Comparison of ENCODE assay signal across 8 cellular contexts in the genomic region with DNA sequence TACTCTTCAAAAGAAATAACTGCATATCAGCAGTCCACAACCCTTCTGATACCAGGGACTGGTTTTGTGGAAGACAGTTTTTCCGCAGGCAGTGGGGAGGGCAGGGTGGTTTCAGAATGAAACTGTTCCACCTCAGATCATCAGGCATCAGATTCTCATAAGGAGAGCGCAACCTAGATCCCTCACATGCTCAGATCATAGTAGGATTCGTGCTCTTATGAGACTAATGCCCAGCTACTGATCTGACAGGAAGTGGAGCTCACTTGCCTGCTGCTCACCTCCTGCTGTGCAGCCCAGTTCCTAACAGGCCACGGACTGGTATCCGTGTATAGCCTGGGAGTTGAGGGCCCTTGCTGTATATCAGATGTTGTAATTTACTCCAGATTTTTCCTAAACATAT. TPM values are rescaled to one million over a fixed set of nuclear protein-coding genes. Genes with fewer than 3 reads are reported as not detected.
DNase-seq lines count a peak whose midpoint lies in the region; ATAC-seq, FAIRE-seq and TF ChIP-seq lines count a peak whose summit lies in the region.

No MANE protein-coding gene starts in this region.

- peaks cover 2% of the 10 kb centered on the region; the same call in 1 of the 2 replicates for H3K9me1 ChIP-seq in IMR-90 (ENCODE audit: insufficient read depth, low read length)
- H3K9me1 ChIP-seq in K562 (ENCODE audit: control insufficient read depth, insufficient read depth, low read length): no peaks in the 10 kb centered on the region

- POLR2A ChIA-PET in IMR-90 (lab: Charles Lee; ENCODE audit: unreplicated experiment): no interaction called here
- POLR2A ChIA-PET in K562 (lab: Yijun Ruan, JAX): interaction anchor here (1.2 to 3.5 kb wide), 4 partner anchors 10 to 15 kb away, joined by 3 to 21 read pairs (median 14); a partner anchor contains a TSS

- H3K4me1 ChIP-seq in IMR-90 (ENCODE audit: control insufficient read depth, insufficient read depth, low read length): peaks cover 3% of the 10 kb centered on the region
- H3K4me1 ChIP-seq in K562 (replicated peaks in 1 of 2; ENCODE audit: control insufficient read depth in 2 of 2, insufficient read depth in 2 of 2, low read length in 2 of 2): peaks cover 15 to 45% of the 10 kb centered on the region in 2 experiments

- peaks cover 8% of the 10 kb centered on the region for H3K36me3 ChIP-seq in IMR-90 (ENCODE audit: control insufficient read depth, insufficient read depth, low read length)
- peaks cover 48% of the 10 kb centered on the region for H3K36me3 ChIP-seq in K562 (ENCODE audit: control insufficient read depth, insufficient read depth, low read length)

- H2BK5ac ChIP-seq in IMR-90 (ENCODE audit: low read depth, low read length, poor library complexity, severe bottlenecking): peak overlapping the region; percentile 30

- TF ChIP-seq CTCF in IMR-90 (conservative IDR thresholded peaks at IDR 0.05; ENCODE audit: low read depth, low read length): no peak
- no peak for TF ChIP-seq CTCF in K562 (IDR thresholded peaks at IDR 0.05 in 2 of 3, conservative IDR thresholded peaks at IDR 0.05 in 1 of 3; ENCODE audit: insufficient read depth in 2 of 3, low read depth in 1 of 3, low read length in 3 of 3)

- H4K20me1 ChIP-seq in IMR-90 (ENCODE audit: insufficient read depth, low read length): peaks cover 7% of the 10 kb centered on the region; the same call in 1 of the 2 replicates
- 0 out of 2 replicates have a peak, but pooled peaks cover 4% of the 10 kb centered on the region for H4K20me1 ChIP-seq in K562 (replicated peaks; ENCODE audit: control insufficient read depth, insufficient read depth, low read length)

- WGBS in IMR-90 (ENCODE audit: extremely low coverage in 2 of 2, insufficient read length in 1 of 2), 2 experiments: 58% methylated on average over 2 of the region's 5 CpGs; no CpG with 5 or more reads in 1 of the 2 experiments
- WGBS in K562 (ENCODE audit: insufficient coverage, low coverage, missing lambda C conversion rate): 18% methylated on average over 5 of the region's 5 CpGs

- H2BK20ac ChIP-seq in IMR-90 (ENCODE audit: low read depth, low read length): no peak overlapping the region

- ATAC-seq in GM21423 (IDR thresholded peaks at IDR 0.05; ENCODE audit: unreplicated experiment): peak; percentile 56
- ATAC-seq in IMR-90 (ENCODE audit: low read depth): peak; percentile 37; the same call in 1 of the 2 replicates
- peak; percentile 74 for ATAC-seq in K562

- peaks cover 32 to 52% of the 10 kb centered on the region in 2 experiments for H3K79me1 ChIP-seq in IMR-90 (ENCODE audit: low read depth in 1 of 2, low read length in 2 of 2)

- no peak overlapping the region for H3K4me2 ChIP-seq in IMR-90 (ENCODE audit: low read depth, low read length)
- peak overlapping the region; percentile 81 for H3K4me2 ChIP-seq in K562 (ENCODE audit: insufficient read depth, low read length)

- no peak overlapping the region for H2BK15ac ChIP-seq in IMR-90 (ENCODE audit: low read depth, low read length)

- H2AK9ac ChIP-seq in IMR-90 (replicated peaks; ENCODE audit: low read depth, low read length, poor library complexity): no peak overlapping the region

- H4K91ac ChIP-seq in IMR-90 (ENCODE audit: insufficient read depth, low read depth, low read length): no peak overlapping the region

- H3K4ac ChIP-seq in IMR-90 (ENCODE audit: low read depth, low read length): no peak overlapping the region

- H3K9me3 ChIP-seq in IMR-90 (ENCODE audit: control insufficient read depth, insufficient read depth, low read length): no peaks in the 10 kb centered on the region
- no peaks in the 10 kb centered on the region for H3K9me3 ChIP-seq in K562 (replicated peaks; ENCODE audit: control insufficient read depth, insufficient read depth, low read depth, low read length)

- H3K27ac ChIP-seq in IMR-90 (ENCODE audit: insufficient read depth, low read length): peak overlapping the region; percentile 23; the same call in 1 of the 2 replicates
- H3K27ac ChIP-seq in K562 (ENCODE audit: extremely low read depth, low read depth, low read length): peak overlapping the region; percentile 80

- peaks cover 86% of the 10 kb centered on the region for H3K79me2 ChIP-seq in K562 (ENCODE audit: control insufficient read depth, insufficient read depth, low read length)

- no peak overlapping the region for H3K14ac ChIP-seq in IMR-90 (replicated peaks; ENCODE audit: low read depth, low read length)

- intact Hi-C loops in IMR-90 (cut with micrococcal nuclease) (no loop called here), K562 (cut with micrococcal nuclease) (loop anchor here (2.0 kb wide), 3 partner anchors 14 to 52 kb away; a partner anchor contains a TSS)

- no peak for TF ChIP-seq EP300 in K562 (IDR thresholded peaks at IDR 0.05; ENCODE audit: low read length)

- BruUV-seq in IMR-90 (replicated peaks; lab: Mats Ljungman, UMichigan) (no TSS peak), K562 (replicated peaks; lab: Mats Ljungman, UMichigan) (no TSS peak)

- H3K9ac ChIP-seq in IMR-90 (ENCODE audit: low read depth, low read length): no peak overlapping the region
- H3K9ac ChIP-seq in K562 (ENCODE audit: insufficient read depth in 1 of 2, low read depth in 2 of 2, low read length in 2 of 2): peak overlapping the region; percentile 66 to 80; a peak in 3 of 4 replicates

- H3K27me3 ChIP-seq in IMR-90 (ENCODE audit: control insufficient read depth, insufficient read depth, low read length): no peaks in the 10 kb centered on the region
- H3K27me3 ChIP-seq in K562 (ENCODE audit: control insufficient read depth in 2 of 2, insufficient read depth in 2 of 2, low read length in 2 of 2): no peaks in the 10 kb centered on the region

- no peak overlapping the region for H2BK120ac ChIP-seq in IMR-90 (ENCODE audit: low read depth, low read length)

- H3K23ac ChIP-seq in IMR-90 (ENCODE audit: low read depth, low read length): no peak overlapping the region

- H3K18ac ChIP-seq in IMR-90 (ENCODE audit: low read depth, low read length): no peak overlapping the region

- TF ChIP-seq POLR2A in IMR-90 (IDR thresholded peaks at IDR 0.05; ENCODE audit: low read depth, low read length): no peak
- 0 out of 2 replicates have a peak, but pooled peaks have one; percentile 30 for TF ChIP-seq POLR2A in K562 (conservative IDR thresholded peaks at IDR 0.05)

- no peak overlapping the region for H2AFZ ChIP-seq in IMR-90 (replicated peaks; ENCODE audit: low read length, poor library complexity)
- H2AFZ ChIP-seq in K562 (ENCODE audit: low read depth, low read length): peak overlapping the region; percentile 66

- in situ Hi-C loops in IMR-90 (cut with MboI; ENCODE audit: low sequenced_read_pairs): no loop called here
- in situ Hi-C loops in K562 (cut with MboI): no loop called here

- dilution Hi-C loops in IMR-90 (cut with HindIII; ENCODE audit: low sequenced_read_pairs, unreplicated experiment): no loop called here

- no peak overlapping the region for H4K8ac ChIP-seq in IMR-90 (ENCODE audit: low read depth in 2 of 2, low read length in 2 of 2)

- CTCF ChIA-PET in IMR-90 (lab: Yijun Ruan, JAX): interaction anchor here (0.6 kb wide), 1 partner anchor 90 kb away, joined by 5 read pairs; no protein-coding TSS in a partner anchor
- CTCF ChIA-PET in K562 (lab: Yijun Ruan, JAX; ENCODE audit: low intra/inter-chr PET ratio): interaction anchor here (1.6 kb wide), 1 partner anchor 52 kb away, joined by 3 read pairs; no protein-coding TSS in a partner anchor

- H2AK5ac ChIP-seq in IMR-90 (ENCODE audit: low read depth, low read length): no peak overlapping the region

- DNase-seq in EH (ENCODE audit: low read depth) (peak; percentile 11), IMR-90 (no peak), K562 (ENCODE audit: extremely low read depth in 1 of 4, low spot score in 3 of 4) (peak in 2 of 4 experiments; percentile 39 to 72), NCI-H2196 (lab: John Stamatoyannopoulos, UW; ENCODE audit: unreplicated experiment) (no peak), kidney glomerular epithelial cell (lab: John Stamatoyannopoulos, UW) (no peak), Ammon's horn (ENCODE audit: low spot score) (no peak), GF-D8 (lab: John Stamatoyannopoulos, UW) (no peak)

- H4K5ac ChIP-seq in IMR-90 (ENCODE audit: low read depth, low read length): no peak overlapping the region; the same call in 1 of the 2 replicates

- peak; percentile 44 for FAIRE-seq in K562 (lab: Jason Lieb, UNC)

- H3K56ac ChIP-seq in IMR-90 (ENCODE audit: extremely low read depth, insufficient read depth, low read length): no peak overlapping the region

- no peak overlapping the region for H3K4me3 ChIP-seq in IMR-90 (ENCODE audit: insufficient read depth, low read depth, low read length)
- H3K4me3 ChIP-seq in K562: no peak overlapping the region; the same call in 1 of the 2 replicates

- TF ChIP-seq RAD21 in IMR-90 (IDR thresholded peaks at IDR 0.05; ENCODE audit: low read length): no peak
- no peak for TF ChIP-seq RAD21 in K562 (CRISPR knock-in tag; conservative IDR thresholded peaks at IDR 0.05 in 1 of 2, IDR thresholded peaks at IDR 0.05 in 1 of 2)

RNA-seq across cellular contexts. Expression of a gene that starts 11.5 kb away (rescaled TPM):
- total RNA-seq in IMR-90 (2012; rRNA removed) (161 and 184 TPM in 2 replicates), K562 (2014; rRNA removed) (118 and 156 TPM in 2 replicates), K562 (2014; rRNA removed; fragmentation: Illumina TruSeq; extraction: Trizol) (128 and 147 TPM in 2 replicates), K562 (2015; rRNA removed; fragmentation: Illumina TruSeq; extraction: Trizol) (128 TPM in 2 replicates), K562 (2021) (101 and 110 TPM in 2 replicates)
- polyA plus RNA-seq in IMR-90 (2012; rRNA removed) (9.6 and 10.9 TPM in 2 replicates), K562 (2011; rRNA removed) (46.1 and 56.4 TPM in 2 replicates), K562 (2014; fragmentation: Illumina TruSeq; extraction: Trizol) (24.9 and 28.5 TPM in 2 replicates), K562 (2014; fragmentation: Nextera tagmentation; extraction: Ambion mirVana) (100 to 1,000 TPM in 1 of 2 experiments, 10 to 100 TPM in 1; 49.2 to 187 TPM), K562 (2014; rRNA removed) (27.7 and 32.0 TPM in 2 replicates)
- 3.3 and 5.7 TPM in 2 replicates for polyA plus RNA-seq in IMR-90 (2012; cell fraction: cytosol; rRNA removed)
- 6.4 and 10.0 TPM in 2 replicates for polyA plus RNA-seq in IMR-90 (2012; cell fraction: nucleus; rRNA removed; ENCODE audit: low replicate concordance)
- 38.1 and 70.7 TPM in 2 replicates for total RNA-seq in K562 (2011; cell fraction: chromatin; rRNA removed; ENCODE audit: low replicate concordance)
- 42.0 and 43.2 TPM in 2 replicates for total RNA-seq in K562 (2011; cell fraction: nucleolus; rRNA removed)
- total RNA-seq in K562 (2011; cell fraction: nucleoplasm; rRNA removed): 50.5 and 80.9 TPM in 2 replicates
- polyA plus RNA-seq in K562 (2011; cell fraction: cytosol; rRNA removed): 24.7 and 26.1 TPM in 2 replicates
- 19.7 and 22.2 TPM in 2 replicates for polyA plus RNA-seq in K562 (2011; cell fraction: nucleus; rRNA removed)
- 22.6 and 31.7 TPM in 2 replicates for polyA plus RNA-seq in K562 (2012)
- polyA minus RNA-seq in K562 (2011; rRNA and poly(A)+ RNA removed): 285 and 314 TPM in 2 replicates
- polyA minus RNA-seq in K562 (2011; cell fraction: cytosol; rRNA and poly(A)+ RNA removed): 101 and 165 TPM in 2 replicates
- 65.4 and 95.5 TPM in 2 replicates for polyA minus RNA-seq in K562 (2011; cell fraction: nucleus; rRNA and poly(A)+ RNA removed)

RNA-seq across cellular contexts. Expression of a gene that starts 11.8 kb away (rescaled TPM):
- total RNA-seq in IMR-90 (2012; rRNA removed) (12.9 and 25.8 TPM in 2 replicates), K562 (2014; rRNA removed) (85.4 and 85.6 TPM in 2 replicates), K562 (2014; rRNA removed; fragmentation: Illumina TruSeq; extraction: Trizol) (114 and 132 TPM in 2 replicates), K562 (2015; rRNA removed; fragmentation: Illumina TruSeq; extraction: Trizol) (117 and 122 TPM in 2 replicates), K562 (2021) (133 and 138 TPM in 2 replicates)
- polyA plus RNA-seq in IMR-90 (2012; rRNA removed) (15.7 and 18.4 TPM in 2 replicates), K562 (2011; rRNA removed) (117 and 174 TPM in 2 replicates), K562 (2014; fragmentation: Illumina TruSeq; extraction: Trizol) (188 and 206 TPM in 2 replicates), K562 (2014; fragmentation: Nextera tagmentation; extraction: Ambion mirVana) (10 to 100 TPM; 61.0 to 68.9 TPM), K562 (2014; rRNA removed) (151 and 180 TPM in 2 replicates)
- polyA plus RNA-seq in IMR-90 (2012; cell fraction: cytosol; rRNA removed): 3.5 and 9.1 TPM in 2 replicates
- polyA plus RNA-seq in IMR-90 (2012; cell fraction: nucleus; rRNA removed; ENCODE audit: low replicate concordance): 8.0 and 9.8 TPM in 2 replicates
- 52.2 and 140 TPM in 2 replicates for total RNA-seq in K562 (2011; cell fraction: chromatin; rRNA removed; ENCODE audit: low replicate concordance)
- 19.7 and 27.2 TPM in 2 replicates for total RNA-seq in K562 (2011; cell fraction: nucleolus; rRNA removed)
- 59.5 and 113 TPM in 2 replicates for total RNA-seq in K562 (2011; cell fraction: nucleoplasm; rRNA removed)
- polyA plus RNA-seq in K562 (2011; cell fraction: cytosol; rRNA removed): 21.6 and 39.4 TPM in 2 replicates
- polyA plus RNA-seq in K562 (2011; cell fraction: nucleus; rRNA removed): 38.3 and 58.5 TPM in 2 replicates
- polyA plus RNA-seq in K562 (2012): 89.5 and 112 TPM in 2 replicates
- polyA minus RNA-seq in K562 (2011; rRNA and poly(A)+ RNA removed): 168 and 179 TPM in 2 replicates
- polyA minus RNA-seq in K562 (2011; cell fraction: cytosol; rRNA and poly(A)+ RNA removed): 44.0 and 70.9 TPM in 2 replicates
- polyA minus RNA-seq in K562 (2011; cell fraction: nucleus; rRNA and poly(A)+ RNA removed): 62.3 and 92.4 TPM in 2 replicates

RNA-seq across cellular contexts. Expression of a gene that starts 34.3 kb away (rescaled TPM):
- total RNA-seq in IMR-90 (2012; rRNA removed) (2.0 and 12.8 TPM in 2 replicates), K562 (2014; rRNA removed) (29.4 and 54.2 TPM in 2 replicates), K562 (2014; rRNA removed; fragmentation: Illumina TruSeq; extraction: Trizol) (82.6 and 99.3 TPM in 2 replicates), K562 (2015; rRNA removed; fragmentation: Illumina TruSeq; extraction: Trizol) (61.4 and 72.1 TPM in 2 replicates), K562 (2021) (64.2 and 69.5 TPM in 2 replicates)
- polyA plus RNA-seq in IMR-90 (2012; rRNA removed) (13.7 and 15.9 TPM in 2 replicates), K562 (2011; rRNA removed) (21.4 and 47.8 TPM in 2 replicates), K562 (2014; fragmentation: Illumina TruSeq; extraction: Trizol) (47.7 and 55.1 TPM in 2 replicates), K562 (2014; fragmentation: Nextera tagmentation; extraction: Ambion mirVana) (10 to 100 TPM; 13.3 to 16.8 TPM), K562 (2014; rRNA removed) (62.2 and 62.4 TPM in 2 replicates)
- polyA plus RNA-seq in IMR-90 (2012; cell fraction: cytosol; rRNA removed): 3.4 and 3.8 TPM in 2 replicates
- polyA plus RNA-seq in IMR-90 (2012; cell fraction: nucleus; rRNA removed; ENCODE audit: low replicate concordance): 0.87 and 4.0 TPM in 2 replicates
- total RNA-seq in K562 (2011; cell fraction: chromatin; rRNA removed; ENCODE audit: low replicate concordance): 4.8 and 10.3 TPM in 2 replicates
- total RNA-seq in K562 (2011; cell fraction: nucleolus; rRNA removed): 2.8 and 4.2 TPM in 2 replicates
- 4.3 and 8.2 TPM in 2 replicates for total RNA-seq in K562 (2011; cell fraction: nucleoplasm; rRNA removed)
- polyA plus RNA-seq in K562 (2011; cell fraction: cytosol; rRNA removed): 10.6 and 15.4 TPM in 2 replicates
- 7.8 and 8.6 TPM in 2 replicates for polyA plus RNA-seq in K562 (2011; cell fraction: nucleus; rRNA removed)
- 56.4 and 76.0 TPM in 2 replicates for polyA plus RNA-seq in K562 (2012)
- polyA minus RNA-seq in K562 (2011; rRNA and poly(A)+ RNA removed): 9.6 and 14.7 TPM in 2 replicates
- polyA minus RNA-seq in K562 (2011; cell fraction: cytosol; rRNA and poly(A)+ RNA removed): 5.5 and 6.5 TPM in 2 replicates
- polyA minus RNA-seq in K562 (2011; cell fraction: nucleus; rRNA and poly(A)+ RNA removed): 3.6 and 5.6 TPM in 2 replicates

RNA-seq across cellular contexts. Expression of a gene that starts 50.9 kb away (rescaled TPM):
- total RNA-seq in IMR-90 (2012; rRNA removed) (29.6 and 44.7 TPM in 2 replicates), K562 (2014; rRNA removed) (19.0 and 20.1 TPM in 2 replicates), K562 (2014; rRNA removed; fragmentation: Illumina TruSeq; extraction: Trizol) (30.1 and 33.8 TPM in 2 replicates), K562 (2015; rRNA removed; fragmentation: Illumina TruSeq; extraction: Trizol) (23.6 and 26.0 TPM in 2 replicates), K562 (2021) (57.1 and 60.5 TPM in 2 replicates)
- polyA plus RNA-seq in IMR-90 (2012; rRNA removed) (22.1 and 22.3 TPM in 2 replicates), K562 (2011; rRNA removed) (41.3 and 61.7 TPM in 2 replicates), K562 (2014; fragmentation: Illumina TruSeq; extraction: Trizol) (35.1 and 42.5 TPM in 2 replicates), K562 (2014; fragmentation: Nextera tagmentation; extraction: Ambion mirVana) (10 to 100 TPM; 23.7 to 28.7 TPM), K562 (2014; rRNA removed) (28.8 and 30.1 TPM in 2 replicates)
- polyA plus RNA-seq in IMR-90 (2012; cell fraction: cytosol; rRNA removed): 4.0 and 7.3 TPM in 2 replicates
- polyA plus RNA-seq in IMR-90 (2012; cell fraction: nucleus; rRNA removed; ENCODE audit: low replicate concordance): 1.1 and 9.4 TPM in 2 replicates
- total RNA-seq in K562 (2011; cell fraction: chromatin; rRNA removed; ENCODE audit: low replicate concordance): 67.4 and 171 TPM in 2 replicates
- total RNA-seq in K562 (2011; cell fraction: nucleolus; rRNA removed): 19.8 and 31.1 TPM in 2 replicates
- 63.6 and 113 TPM in 2 replicates for total RNA-seq in K562 (2011; cell fraction: nucleoplasm; rRNA removed)
- 7.8 and 13.1 TPM in 2 replicates for polyA plus RNA-seq in K562 (2011; cell fraction: cytosol; rRNA removed)
- 12.3 and 15.1 TPM in 2 replicates for polyA plus RNA-seq in K562 (2011; cell fraction: nucleus; rRNA removed)
- 18.3 and 35.0 TPM in 2 replicates for polyA plus RNA-seq in K562 (2012)
- polyA minus RNA-seq in K562 (2011; rRNA and poly(A)+ RNA removed): 122 and 129 TPM in 2 replicates
- 24.0 and 28.8 TPM in 2 replicates for polyA minus RNA-seq in K562 (2011; cell fraction: cytosol; rRNA and poly(A)+ RNA removed)
- 42.7 and 68.6 TPM in 2 replicates for polyA minus RNA-seq in K562 (2011; cell fraction: nucleus; rRNA and poly(A)+ RNA removed)
